In the genomic region with DNA sequence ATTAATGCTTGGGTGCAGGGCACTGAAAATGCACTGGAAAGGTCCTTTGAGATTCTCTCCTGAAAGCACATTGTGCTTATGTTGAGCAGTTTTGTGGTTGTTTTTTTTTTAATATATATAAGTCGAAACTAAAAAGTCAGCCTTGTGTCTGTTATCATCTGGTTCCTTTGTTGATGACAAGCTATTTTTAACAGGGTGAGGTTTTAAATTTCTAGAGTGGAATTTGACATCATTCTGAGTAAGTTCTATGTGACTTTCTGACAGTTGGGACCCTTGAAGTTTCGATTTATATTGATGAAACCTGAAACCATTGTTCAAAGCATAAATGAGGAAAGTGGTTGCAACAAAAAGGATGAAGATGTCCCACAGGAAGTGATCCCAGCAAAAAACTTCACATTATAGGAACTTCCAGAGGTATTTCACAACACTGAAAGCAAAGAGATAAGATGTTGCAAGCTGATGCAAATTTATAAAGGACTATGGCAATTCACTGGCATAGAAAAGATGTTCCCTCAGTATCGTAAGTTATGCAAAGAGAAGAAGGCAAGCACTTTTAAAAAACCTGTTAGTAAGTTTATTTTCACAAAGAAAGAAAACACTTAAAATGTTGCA, we compare ENCODE assay signal across 1 cellular context.
A peak's percentile ranks its signal among the peaks of the same experiment; 100 is the strongest.
TF ChIP-seq lines count a peak whose summit lies in the region.

No MANE protein-coding gene starts in this region.

TF ChIP-seq in GM12878, 131 proteins besides CTCF, POLR2A, EP300 and RAD21:
- TF ChIP-seq MEF2B (IDR thresholded peaks at IDR 0.05; ENCODE audit: partially characterized antibody, poor library complexity, severe bottlenecking) (no peak), JUNB (IDR thresholded peaks at IDR 0.05) (peak; percentile 44), RELA (IDR thresholded peaks at IDR 0.05; ENCODE audit: borderline replicate concordance, partially characterized antibody) (no peak), EED (IDR thresholded peaks at IDR 0.05; ENCODE audit: low read depth) (peak; percentile 68; the same call in 1 of the 2 replicates), NFIC (IDR thresholded peaks at IDR 0.05; ENCODE audit: low read depth, low read length) (peak; percentile 72; the same call in 1 of the 2 replicates), SUZ12 (IDR thresholded peaks at IDR 0.05; ENCODE audit: unreplicated experiment) (no peak), IKZF2 (IDR thresholded peaks at IDR 0.05) (0 out of 4 replicates have a peak, but pooled peaks of 1 of the 2 experiments have one; percentile 13), CREB1 (IDR thresholded peaks at IDR 0.05; ENCODE audit: low read depth) (peak; percentile 73; the same call in 1 of the 2 replicates), CREM (IDR thresholded peaks at IDR 0.05; ENCODE audit: low read depth) (peak; percentile 66), RUNX3 (IDR thresholded peaks at IDR 0.05; ENCODE audit: low read length) (peak; percentile 64), RCOR1 (conservative IDR thresholded peaks at IDR 0.05; ENCODE audit: low read depth, low read length) (no peak), BHLHE40 (IDR thresholded peaks at IDR 0.05; ENCODE audit: borderline replicate concordance in 1 of 2, low read depth in 2 of 2, low read length in 1 of 2) (no peak), MEF2A (IDR thresholded peaks at IDR 0.05; ENCODE audit: insufficient read depth, low read depth, low read length) (peak; percentile 69; the same call in 1 of the 2 replicates), FOXM1 (IDR thresholded peaks at IDR 0.05; ENCODE audit: low read depth, low read length) (peak; percentile 44; the same call in 1 of the 2 replicates)
- TF ChIP-seq, protein P1, sequence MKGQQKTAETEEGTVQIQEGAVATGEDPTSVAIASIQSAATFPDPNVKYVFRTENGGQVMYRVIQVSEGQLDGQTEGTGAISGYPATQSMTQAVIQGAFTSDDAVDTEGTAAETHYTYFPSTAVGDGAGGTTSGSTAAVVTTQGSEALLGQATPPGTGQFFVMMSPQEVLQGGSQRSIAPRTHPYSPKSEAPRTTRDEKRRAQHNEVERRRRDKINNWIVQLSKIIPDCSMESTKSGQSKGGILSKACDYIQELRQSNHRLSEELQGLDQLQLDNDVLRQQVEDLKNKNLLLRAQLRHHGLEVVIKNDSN (IDR thresholded peaks at IDR 0.05; ENCODE audit: borderline replicate concordance, extremely low read length, insufficient read depth, low read depth, low read length), result no peak
- TF ChIP-seq, protein P2, sequence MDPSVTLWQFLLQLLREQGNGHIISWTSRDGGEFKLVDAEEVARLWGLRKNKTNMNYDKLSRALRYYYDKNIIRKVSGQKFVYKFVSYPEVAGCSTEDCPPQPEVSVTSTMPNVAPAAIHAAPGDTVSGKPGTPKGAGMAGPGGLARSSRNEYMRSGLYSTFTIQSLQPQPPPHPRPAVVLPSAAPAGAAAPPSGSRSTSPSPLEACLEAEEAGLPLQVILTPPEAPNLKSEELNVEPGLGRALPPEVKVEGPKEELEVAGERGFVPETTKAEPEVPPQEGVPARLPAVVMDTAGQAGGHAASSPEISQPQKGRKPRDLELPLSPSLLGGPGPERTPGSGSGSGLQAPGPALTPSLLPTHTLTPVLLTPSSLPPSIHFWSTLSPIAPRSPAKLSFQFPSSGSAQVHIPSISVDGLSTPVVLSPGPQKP (IDR thresholded peaks at IDR 0.05; ENCODE audit: low read depth, low read length), result no peak
TF ChIP-seq in GM12878: peak in this region for 9.
